ENCODE assay signal across 8 cellular contexts in genomic region chr17:47253541-47254402, GRCh38. TPM values are rescaled to one million over a fixed set of nuclear protein-coding genes. Genes with fewer than 3 reads are reported as not detected.
DNase-seq lines count a peak whose midpoint lies in the region; ATAC-seq and TF ChIP-seq lines count a peak whose summit lies in the region.

ITGB3 (plus strand) TSS chr17:47253827; CDS start chr17:47253862, 35 bp downstream.

- POLR2A ChIA-PET in CD4-positive, alpha-beta memory T cell (lab: Charles Lee; ENCODE audit: partially characterized antibody), result interaction anchor here (0.5 kb wide), 1 partner anchor 48 kb away, joined by 4 read pairs; no protein-coding TSS in a partner anchor
- POLR2A ChIA-PET in RWPE1 (lab: Yijun Ruan, JAX; ENCODE audit: low non-redundant PET), result no interaction called here

- H2AFZ ChIP-seq in osteoblast (ENCODE audit: low read length), result peak within 1 kb of the TSS; percentile 82

- H3K4me1 Mint-ChIP-seq in CD4-positive, alpha-beta memory T cell, result peaks cover 2 to 20% (median 11%) of the 10 kb centered on the region in 4 donors

- H3K79me2 ChIP-seq in osteoblast (ENCODE audit: insufficient read depth, low read length), result peaks cover 29% of the 10 kb centered on the region

- peak; percentile 50 to 66 (median 58) for DNase-seq in CD4-positive, alpha-beta memory T cell
- DNase-seq in HT1080 (ENCODE audit: low read depth) (peak; percentile 67), RWPE1 (ENCODE audit: low spot score) (peak; percentile 65), activated gamma-delta T cell (lab: John Stamatoyannopoulos, UW) (peak; percentile 44), globus pallidus (ENCODE audit: low spot score) (peak; percentile 33), osteoblast (ENCODE audit: insufficient read length, low spot score, missing footprints) (peak; percentile 93), thoracic aorta (ENCODE audit: low spot score) (no peak)

- no peaks in the 10 kb centered on the region for H3K36me3 Mint-ChIP-seq in CD4-positive, alpha-beta memory T cell

- H3K27me3 ChIP-seq in CD4-positive, alpha-beta memory T cell (ENCODE audit: insufficient read depth, low read length), result peaks cover 14% of the 10 kb centered on the region
- no peaks in the 10 kb centered on the region for H3K27me3 ChIP-seq in osteoblast (ENCODE audit: insufficient read depth, low read length)
- H3K27me3 ChIP-seq in thoracic aorta (replicated peaks; ENCODE audit: insufficient read depth), result no peaks in the 10 kb centered on the region

- no peaks in the 10 kb centered on the region for H3K36me3 ChIP-seq in CD4-positive, alpha-beta memory T cell (ENCODE audit: insufficient read depth, low read length)
- H3K36me3 ChIP-seq in osteoblast (ENCODE audit: insufficient read depth, low read length) (no peaks in the 10 kb centered on the region), thoracic aorta (no peaks in the 10 kb centered on the region)

- ATAC-seq in GM19438 (IDR thresholded peaks at IDR 0.05; ENCODE audit: low read depth, unreplicated experiment) (peak; percentile 76), thoracic aorta (ENCODE audit: insufficient number of reproducible peaks, low FRiP score, low read depth) (peak; percentile 44)

- no peaks in the 10 kb centered on the region for H4K20me1 ChIP-seq in osteoblast (ENCODE audit: insufficient read depth, low read length)

- intact Hi-C loops in CD4-positive, alpha-beta memory T cell (cut with micrococcal nuclease), result no loop called here

- H3K27me3 Mint-ChIP-seq in CD4-positive, alpha-beta memory T cell, result peaks cover 37 to 38% of the 10 kb centered on the region in 2 donors

- H3K4me2 ChIP-seq in osteoblast (ENCODE audit: insufficient read depth, low read length), result peak within 1 kb of the TSS; percentile 86

- peak; percentile 82 for TF ChIP-seq CTCF in RWPE1 (conservative IDR thresholded peaks at IDR 0.05; ENCODE audit: low read depth)
- TF ChIP-seq CTCF in osteoblast (IDR thresholded peaks at IDR 0.05; ENCODE audit: extremely low read depth, low read depth, low read length), result peak; percentile 25
- TF ChIP-seq CTCF in thoracic aorta (IDR thresholded peaks at IDR 0.05), result peak; percentile 40

- H3K9me3 ChIP-seq in CD4-positive, alpha-beta memory T cell (ENCODE audit: control insufficient read depth in 1 of 2, low read length in 2 of 2), result no peaks in the 10 kb centered on the region
- H3K9me3 ChIP-seq in osteoblast (ENCODE audit: low read depth, low read length), result no peaks in the 10 kb centered on the region
- no peaks in the 10 kb centered on the region for H3K9me3 ChIP-seq in thoracic aorta

- peaks cover 13% of the 10 kb centered on the region for H3K4me1 ChIP-seq in CD4-positive, alpha-beta memory T cell (ENCODE audit: insufficient read depth, low read length)
- peaks cover 35% of the 10 kb centered on the region for H3K4me1 ChIP-seq in osteoblast (ENCODE audit: insufficient read depth, low read length)
- peaks cover 38 to 50% of the 10 kb centered on the region in 2 donors for H3K4me1 ChIP-seq in thoracic aorta (ENCODE audit: control insufficient read depth in 1 of 2, low read depth in 2 of 2)

- H3K4me3 Mint-ChIP-seq in CD4-positive, alpha-beta memory T cell, result peak within 1 kb of the TSS; percentile 85 to 97 (median 88)

- no peaks in the 10 kb centered on the region for H3K9me3 Mint-ChIP-seq in CD4-positive, alpha-beta memory T cell

- CTCF ChIA-PET in CD4-positive, alpha-beta memory T cell (lab: Charles Lee; ENCODE audit: partially characterized antibody), result no interaction called here
- CTCF ChIA-PET in RWPE1 (lab: Yijun Ruan, JAX), result interaction anchor here (0.5 to 1.1 kb wide), 5 partner anchors 9 to 583 kb away, joined by 3 to 4 read pairs (median 3); no protein-coding TSS in a partner anchor

- peak within 1 kb of the TSS in 3 of 7 donors; percentile 24 to 81 (median 58) for H3K27ac Mint-ChIP-seq in CD4-positive, alpha-beta memory T cell

- H3K27ac ChIP-seq in CD4-positive, alpha-beta memory T cell (ENCODE audit: low read depth, low read length), result no peak within 1 kb of the TSS
- no peak within 1 kb of the TSS for H3K27ac ChIP-seq in RWPE1
- peak within 1 kb of the TSS; percentile 38 for H3K27ac ChIP-seq in osteoblast (ENCODE audit: low read depth, low read length)
- H3K27ac ChIP-seq in thoracic aorta, result peak within 1 kb of the TSS; percentile 94 to 95

- peak within 1 kb of the TSS; percentile 36 to 41 for H3K4me3 ChIP-seq in CD4-positive, alpha-beta memory T cell (ENCODE audit: low read length in 2 of 2)
- peak within 1 kb of the TSS; percentile 82 for H3K4me3 ChIP-seq in osteoblast (ENCODE audit: insufficient read depth, low read length)
- H3K4me3 ChIP-seq in thoracic aorta, result peak within 1 kb of the TSS; percentile 96

RNA-seq across cellular contexts. Expression of gene ITGB3, which starts in this region (rescaled TPM):
- not detected for total RNA-seq in CD4-positive, alpha-beta memory T cell
- polyA plus RNA-seq in CD4-positive, alpha-beta memory T cell, result not detected
- 1.7 and 1.9 TPM in 2 replicates for total RNA-seq in HT1080 (2014; rRNA removed; shearing (Covaris generic))
- 6.0 and 8.2 TPM in 2 replicates for polyA plus RNA-seq in HT1080 (2015; cell fraction: cytosol; rRNA removed)
- 12.2 and 13.2 TPM in 2 replicates for polyA plus RNA-seq in HT1080 (2015; cell fraction: nucleus; rRNA removed)
- total RNA-seq in osteoblast (31.5 and 39.8 TPM in 2 replicates), thoracic aorta (100 to 1,000 TPM in 1 of 2 donors, 10 to 100 TPM in 1; 68.1 to 197 TPM)

Comparison
In these comparisons a context has a peak if more than half of its experiments do, and no peak if none do; other contexts are left out.
1. RNA of gene ITGB3 (total RNA-seq): 68.1 to 197 TPM in thoracic aorta and 31.5 to 39.8 TPM in osteoblast; 1.7 to 1.9 TPM in HT1080 and not detected in CD4-positive, alpha-beta memory T cell; every median in the first group is over 10 times any median in the second.
2. Peak in DNase-seq and H3K4me3 ChIP-seq in CD4-positive, alpha-beta memory T cell; RNA of the gene not detected or under 1 TPM.
3. H3K27ac ChIP-seq: peak in osteoblast (single experiment) and thoracic aorta (2 of 2); none in CD4-positive, alpha-beta memory T cell (single experiment) and RWPE1 (single experiment).
4. H3K4me3 ChIP-seq: peak in every context shown above with its lines; median percentile 96 in thoracic aorta; 82 in osteoblast; 38 in CD4-positive, alpha-beta memory T cell.
5. CTCF ChIP-seq: peak in every context shown above with its lines; median percentile 82 in RWPE1; 40 in thoracic aorta; 25 in osteoblast.